Comparison of ENCODE assay signal across 8 cellular contexts in the genomic region with DNA sequence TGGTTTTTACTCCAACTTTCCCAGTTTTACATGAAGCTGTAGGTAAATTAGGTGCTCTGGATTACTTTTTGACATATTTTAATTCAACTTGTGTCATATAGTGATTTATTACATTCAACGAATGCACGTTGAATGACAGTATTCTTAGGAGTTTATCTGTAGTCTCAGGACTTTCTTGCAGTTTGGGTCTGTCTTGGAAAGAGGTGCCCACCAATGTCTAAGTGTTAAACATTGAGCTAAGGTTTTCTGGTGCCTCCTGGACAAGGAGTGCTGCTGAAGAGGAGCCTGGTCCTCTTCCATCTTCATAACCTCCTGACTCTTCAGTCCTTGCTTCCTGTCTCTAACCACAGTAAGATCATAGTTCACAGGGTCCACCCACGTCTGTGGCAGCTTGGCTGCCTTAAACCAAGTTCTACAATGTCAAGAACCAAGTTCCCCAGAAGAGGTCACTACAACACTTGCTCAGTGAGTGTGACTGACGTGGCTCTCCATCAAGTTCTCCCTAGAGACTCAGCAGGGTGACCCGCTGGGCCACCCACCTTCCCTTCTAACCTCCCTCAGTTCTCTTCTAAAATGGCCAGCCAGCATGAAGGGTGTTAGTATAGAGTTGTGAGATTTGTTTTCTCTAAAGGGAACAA. TPM values are rescaled to one million over a fixed set of nuclear protein-coding genes. Genes with fewer than 3 reads are reported as not detected.
DNase-seq lines count a peak whose midpoint lies in the region; ATAC-seq and TF ChIP-seq lines count a peak whose summit lies in the region.

No MANE protein-coding gene starts in this region.

- H3K27ac ChIP-seq in CD4-positive, alpha-beta memory T cell (ENCODE audit: low read depth, low read length) = no peak overlapping the region
- H3K27ac ChIP-seq in WERI-Rb-1 (no peak overlapping the region), fibroblast of lung (ENCODE audit: insufficient read depth, low read length) (no peak overlapping the region), psoas muscle (no peak overlapping the region)

- intact Hi-C loops in CD4-positive, alpha-beta memory T cell (cut with micrococcal nuclease) = loop anchor here (1.0 to 5.0 kb wide), 3 partner anchors 299 to 802 kb away; no protein-coding TSS in a partner anchor
- intact Hi-C loops in psoas muscle (cut with DNase I) = loop anchor here (5.0 to 10.0 kb wide), 3 partner anchors 375 to 427 kb away; no protein-coding TSS in a partner anchor

- no peaks in the 10 kb centered on the region for H3K9me3 ChIP-seq in CD4-positive, alpha-beta memory T cell (ENCODE audit: control insufficient read depth in 1 of 2, low read length in 2 of 2)
- H3K9me3 ChIP-seq in WERI-Rb-1 (ENCODE audit: severe bottlenecking) (peaks cover 3% of the 10 kb centered on the region), fibroblast of lung (ENCODE audit: control insufficient read depth, insufficient read depth, low read depth, low read length) (no peaks in the 10 kb centered on the region), psoas muscle (no peaks in the 10 kb centered on the region)

- CTCF ChIA-PET in CD4-positive, alpha-beta memory T cell (lab: Charles Lee; ENCODE audit: partially characterized antibody) = interaction anchor here (1.1 to 1.2 kb wide), 3 partner anchors 298 to 376 kb away, joined by 3 to 4 read pairs (median 3); no protein-coding TSS in a partner anchor

- no peak overlapping the region for H3K27ac Mint-ChIP-seq in CD4-positive, alpha-beta memory T cell

- no peaks in the 10 kb centered on the region for H4K20me1 ChIP-seq in fibroblast of lung (ENCODE audit: control insufficient read depth, extremely low read depth, insufficient read depth, low read length)

- H2AFZ ChIP-seq in fibroblast of lung (ENCODE audit: low read length) = no peak overlapping the region

- peaks cover 7% of the 10 kb centered on the region for H3K27me3 ChIP-seq in CD4-positive, alpha-beta memory T cell (ENCODE audit: insufficient read depth, low read length)
- H3K27me3 ChIP-seq in WERI-Rb-1 (ENCODE audit: insufficient read depth, low read depth, severe bottlenecking) (peaks cover 10% of the 10 kb centered on the region), fibroblast of lung (ENCODE audit: control insufficient read depth, insufficient read depth, low read length) (peaks cover 4% of the 10 kb centered on the region), psoas muscle (ENCODE audit: insufficient read depth in 3 of 3, low read length in 2 of 3) (peaks cover 0 to 12% (median 0%) of the 10 kb centered on the region in 3 donors)

- H3K9me3 Mint-ChIP-seq in CD4-positive, alpha-beta memory T cell = no peaks in the 10 kb centered on the region

- H3K9ac ChIP-seq in fibroblast of lung (ENCODE audit: insufficient read depth, low read length) = no peak overlapping the region

- no peak overlapping the region for H3K4me2 ChIP-seq in fibroblast of lung (ENCODE audit: extremely low read depth, insufficient read depth, low read length)

- no peaks in the 10 kb centered on the region for H3K36me3 Mint-ChIP-seq in CD4-positive, alpha-beta memory T cell

- peaks cover 23 to 25% of the 10 kb centered on the region in 2 donors for H3K27me3 Mint-ChIP-seq in CD4-positive, alpha-beta memory T cell

- H3K4me1 Mint-ChIP-seq in CD4-positive, alpha-beta memory T cell = peaks cover 6 to 13% (median 7%) of the 10 kb centered on the region in 4 donors

- H3K79me2 ChIP-seq in fibroblast of lung (ENCODE audit: control insufficient read depth, insufficient read depth, low read length) = no peaks in the 10 kb centered on the region

- peaks cover 13% of the 10 kb centered on the region for H3K4me1 ChIP-seq in CD4-positive, alpha-beta memory T cell (ENCODE audit: insufficient read depth, low read length)
- no peaks in the 10 kb centered on the region for H3K4me1 ChIP-seq in fibroblast of lung (ENCODE audit: control insufficient read depth, extremely low read depth, insufficient read depth, low read length)
- H3K4me1 ChIP-seq in psoas muscle = no peaks in the 10 kb centered on the region

- POLR2A ChIA-PET in CD4-positive, alpha-beta memory T cell (lab: Charles Lee; ENCODE audit: partially characterized antibody) = no interaction called here

- H3K4me3 ChIP-seq in CD4-positive, alpha-beta memory T cell (ENCODE audit: low read length in 2 of 2) = no peak overlapping the region
- H3K4me3 ChIP-seq in WERI-Rb-1 (ENCODE audit: low read depth, low read length) = no peak overlapping the region
- H3K4me3 ChIP-seq in fibroblast of lung (replicated peaks in 1 of 4; ENCODE audit: control extremely low read depth in 1 of 4, insufficient read depth in 1 of 4, low read depth in 3 of 4, low read length in 4 of 4) = no peak overlapping the region
- H3K4me3 ChIP-seq in psoas muscle = no peak overlapping the region

- WGBS in psoas muscle, 3 donors = 21 to 38% (median 28%) methylated on average over 5 of the region's 5 CpGs

- no peak overlapping the region for H3K4me3 Mint-ChIP-seq in CD4-positive, alpha-beta memory T cell

- no peaks in the 10 kb centered on the region for H3K36me3 ChIP-seq in CD4-positive, alpha-beta memory T cell (ENCODE audit: insufficient read depth, low read length)
- H3K36me3 ChIP-seq in WERI-Rb-1 (no peaks in the 10 kb centered on the region), fibroblast of lung (ENCODE audit: control insufficient read depth, insufficient read depth, low read length) (no peaks in the 10 kb centered on the region), psoas muscle (ENCODE audit: insufficient read depth in 1 of 2, low read depth in 1 of 2) (no peaks in the 10 kb centered on the region)

- TF ChIP-seq CTCF in WERI-Rb-1 (IDR thresholded peaks at IDR 0.05; ENCODE audit: low read depth, low read length) = peak; percentile 68
- peak in 1 of 2 donors; percentile 33 for TF ChIP-seq CTCF in fibroblast of lung (conservative IDR thresholded peaks at IDR 0.05 in 1 of 2, IDR thresholded peaks at IDR 0.05 in 1 of 2; ENCODE audit: low read depth in 1 of 2, low read length in 2 of 2)
- peak; percentile 60 for TF ChIP-seq CTCF in psoas muscle (IDR thresholded peaks at IDR 0.05)

- ATAC-seq in GM18870 (IDR thresholded peaks at IDR 0.05; ENCODE audit: unreplicated experiment) = peak; percentile 98
- peak; percentile 98 for ATAC-seq in HG02981 (IDR thresholded peaks at IDR 0.05; ENCODE audit: unreplicated experiment)
- ATAC-seq in psoas muscle = peak; percentile 64 to 80 (median 78)

- peak in 4 of 5 donors; percentile 24 to 37 (median 32) for DNase-seq in CD4-positive, alpha-beta memory T cell
- DNase-seq in NCI-H1694 treated with DMSO at 0.1 percent for 48 hours (lab: John Stamatoyannopoulos, UW) = peak; percentile 86
- DNase-seq in WERI-Rb-1 = peak; percentile 29
- peak; percentile 36 to 58 for DNase-seq in fibroblast of lung (ENCODE audit: low read depth in 2 of 2)
- DNase-seq in psoas muscle = no peak
- no peak for DNase-seq in NCI-H2227 (lab: John Stamatoyannopoulos, UW; ENCODE audit: unreplicated experiment)

RNA-seq across cellular contexts. Expression of a gene that starts 6.1 kb away (rescaled TPM):
- not detected for total RNA-seq in CD4-positive, alpha-beta memory T cell
- polyA plus RNA-seq in CD4-positive, alpha-beta memory T cell = not detected
- total RNA-seq in fibroblast of lung (not detected in 2 replicates), psoas muscle (under 1 TPM in 1 of 4 donors, not detected in 3; 0.69 TPM)
- polyA plus RNA-seq in fibroblast of lung (not detected in 2 replicates), psoas muscle (1 to 10 TPM in 1 of 3 donors, under 1 TPM in 1, not detected in 1; 0.34 to 3.4 TPM)
- not detected in 2 replicates for polyA plus RNA-seq in fibroblast of lung (2012)
- polyA minus RNA-seq in fibroblast of lung (ENCODE audit: low replicate concordance) = not detected in 2 replicates

Comparison
In these comparisons a context has a peak if more than half of its experiments do, and no peak if none do; other contexts are left out.
1. DNase-seq: peak in CD4-positive, alpha-beta memory T cell (4 of 5), NCI-H1694 treated with DMSO at 0.1 percent for 48 hours (single experiment), WERI-Rb-1 (single experiment) and fibroblast of lung (2 of 2); none in psoas muscle (0 of 2) and NCI-H2227 (single experiment).
2. Peak in every context shown above with its lines, with median percentiles within 50 percentile points of each other: ATAC-seq.